Comparison of ENCODE assay signal across 18 cellular contexts in genomic region chr7:47836513-47837202, GRCh38.
"Had no signal": no experiment of that assay in that cellular context is flagged by ENCODE, and none has a peak within 500 bp of the region (broad histone marks: within the 10 kb centered on the region; RNA-seq: fewer than 3 reads in every experiment).

No MANE protein-coding gene starts in this region.

- H3K27me3 ChIP-seq: dorsolateral prefrontal cortex, suprapubic skin, thyroid gland, uterus had no signal

- H3K4me3 Mint-ChIP-seq: nephron; stimulated activated effector memory CD8-positive, alpha-beta T cell treated with anti-CD3 and anti-CD28 coated beads, Interleukin-12 subunit alpha, Interleukin-12 subunit beta, amount 100 ng/mL, for 72 hours; type B pancreatic cell had no signal

- H3K4me3 ChIP-seq: dorsolateral prefrontal cortex, lower lobe of right lung, suprapubic skin, thyroid gland, uterus had no signal

- H3K9me3 ChIP-seq: lower lobe of right lung, suprapubic skin, thyroid gland, uterus had no signal

- DNase-seq: cortex of kidney; effector CD8-positive, alpha-beta T cell; islet precursor cell; lower lobe of right lung; mesenchymal stem cell; midbrain; right cardiac atrium; stimulated activated CD4-positive, alpha-beta T cell treated with anti-CD3 and anti-CD28 coated beads, Interleukin-4, amount 100 ng/mL, for 1 hour; stimulated activated CD8-positive, alpha-beta memory T cell treated with anti-CD3 and anti-CD28 coated beads, Interleukin-4, amount 100 ng/mL, for 48 hours; stimulated activated naive CD8-positive, alpha-beta T cell treated with anti-CD3 and anti-CD28 coated beads, Interleukin-15, Interleukin-2, amounts not matched to agents 100 U/mL and 50 U/mL, for 24 hours; thyroid gland; uterus had no signal

- H3K27ac ChIP-seq: lower lobe of right lung, suprapubic skin, thyroid gland, uterus had no signal

- ATAC-seq: left lobe of liver; lower lobe of right lung; stimulated activated effector memory CD8-positive, alpha-beta T cell treated with anti-CD3 and anti-CD28 coated beads, Interleukin-12 subunit alpha, Interleukin-12 subunit beta, amount 100 ng/mL, for 72 hours; stimulated activated naive CD8-positive, alpha-beta T cell treated with anti-CD3 and anti-CD28 coated beads, Interleukin-15, Interleukin-2, amounts not matched to agents 100 U/mL and 50 U/mL, for 24 hours had no signal

- H3K36me3 ChIP-seq: lower lobe of right lung, suprapubic skin, thyroid gland, uterus had no signal

- H3K27ac Mint-ChIP-seq: stimulated activated effector memory CD8-positive, alpha-beta T cell treated with anti-CD3 and anti-CD28 coated beads, Interleukin-12 subunit alpha, Interleukin-12 subunit beta, amount 100 ng/mL, for 72 hours; type B pancreatic cell had no signal

- H3K4me1 ChIP-seq: lower lobe of right lung, suprapubic skin, thyroid gland, uterus had no signal

- H3K9me3 Mint-ChIP-seq: nephron; stimulated activated effector memory CD8-positive, alpha-beta T cell treated with anti-CD3 and anti-CD28 coated beads, Interleukin-12 subunit alpha, Interleukin-12 subunit beta, amount 100 ng/mL, for 72 hours; type B pancreatic cell had no signal

- H3K4me1 Mint-ChIP-seq: stimulated activated effector memory CD8-positive, alpha-beta T cell treated with anti-CD3 and anti-CD28 coated beads, Interleukin-12 subunit alpha, Interleukin-12 subunit beta, amount 100 ng/mL, for 72 hours had no signal

- H3K27me3 Mint-ChIP-seq: type B pancreatic cell had no signal

- H3K36me3 Mint-ChIP-seq: stimulated activated effector memory CD8-positive, alpha-beta T cell treated with anti-CD3 and anti-CD28 coated beads, Interleukin-12 subunit alpha, Interleukin-12 subunit beta, amount 100 ng/mL, for 72 hours; type B pancreatic cell had no signal
